ENCODE assay signal across 1 cellular context in the genomic region with DNA sequence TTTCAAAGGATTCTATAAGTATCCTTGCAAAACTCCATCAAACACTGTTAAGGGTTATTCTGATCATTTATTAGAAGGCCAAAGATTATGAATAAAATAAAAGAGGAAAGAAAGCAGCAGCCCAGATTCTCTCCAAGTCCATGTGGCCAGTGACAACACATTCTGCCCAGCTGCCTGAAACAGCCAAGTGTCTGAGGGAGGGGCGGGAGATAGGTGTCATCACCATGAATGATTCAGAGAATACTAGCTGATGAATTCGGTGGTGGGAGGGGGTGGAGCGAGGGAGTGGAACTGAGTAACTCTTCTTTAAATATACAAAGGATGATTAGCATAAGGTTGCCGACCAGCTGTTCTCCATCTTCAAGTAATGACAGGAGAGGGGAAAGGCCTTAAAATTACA.
TF ChIP-seq lines count a peak whose summit lies in the region.

No MANE protein-coding gene starts in this region.

TF ChIP-seq in GM23338, 12 proteins besides CTCF, POLR2A, EP300 and RAD21 (continued from another document):
- TF ChIP-seq, protein P1, sequence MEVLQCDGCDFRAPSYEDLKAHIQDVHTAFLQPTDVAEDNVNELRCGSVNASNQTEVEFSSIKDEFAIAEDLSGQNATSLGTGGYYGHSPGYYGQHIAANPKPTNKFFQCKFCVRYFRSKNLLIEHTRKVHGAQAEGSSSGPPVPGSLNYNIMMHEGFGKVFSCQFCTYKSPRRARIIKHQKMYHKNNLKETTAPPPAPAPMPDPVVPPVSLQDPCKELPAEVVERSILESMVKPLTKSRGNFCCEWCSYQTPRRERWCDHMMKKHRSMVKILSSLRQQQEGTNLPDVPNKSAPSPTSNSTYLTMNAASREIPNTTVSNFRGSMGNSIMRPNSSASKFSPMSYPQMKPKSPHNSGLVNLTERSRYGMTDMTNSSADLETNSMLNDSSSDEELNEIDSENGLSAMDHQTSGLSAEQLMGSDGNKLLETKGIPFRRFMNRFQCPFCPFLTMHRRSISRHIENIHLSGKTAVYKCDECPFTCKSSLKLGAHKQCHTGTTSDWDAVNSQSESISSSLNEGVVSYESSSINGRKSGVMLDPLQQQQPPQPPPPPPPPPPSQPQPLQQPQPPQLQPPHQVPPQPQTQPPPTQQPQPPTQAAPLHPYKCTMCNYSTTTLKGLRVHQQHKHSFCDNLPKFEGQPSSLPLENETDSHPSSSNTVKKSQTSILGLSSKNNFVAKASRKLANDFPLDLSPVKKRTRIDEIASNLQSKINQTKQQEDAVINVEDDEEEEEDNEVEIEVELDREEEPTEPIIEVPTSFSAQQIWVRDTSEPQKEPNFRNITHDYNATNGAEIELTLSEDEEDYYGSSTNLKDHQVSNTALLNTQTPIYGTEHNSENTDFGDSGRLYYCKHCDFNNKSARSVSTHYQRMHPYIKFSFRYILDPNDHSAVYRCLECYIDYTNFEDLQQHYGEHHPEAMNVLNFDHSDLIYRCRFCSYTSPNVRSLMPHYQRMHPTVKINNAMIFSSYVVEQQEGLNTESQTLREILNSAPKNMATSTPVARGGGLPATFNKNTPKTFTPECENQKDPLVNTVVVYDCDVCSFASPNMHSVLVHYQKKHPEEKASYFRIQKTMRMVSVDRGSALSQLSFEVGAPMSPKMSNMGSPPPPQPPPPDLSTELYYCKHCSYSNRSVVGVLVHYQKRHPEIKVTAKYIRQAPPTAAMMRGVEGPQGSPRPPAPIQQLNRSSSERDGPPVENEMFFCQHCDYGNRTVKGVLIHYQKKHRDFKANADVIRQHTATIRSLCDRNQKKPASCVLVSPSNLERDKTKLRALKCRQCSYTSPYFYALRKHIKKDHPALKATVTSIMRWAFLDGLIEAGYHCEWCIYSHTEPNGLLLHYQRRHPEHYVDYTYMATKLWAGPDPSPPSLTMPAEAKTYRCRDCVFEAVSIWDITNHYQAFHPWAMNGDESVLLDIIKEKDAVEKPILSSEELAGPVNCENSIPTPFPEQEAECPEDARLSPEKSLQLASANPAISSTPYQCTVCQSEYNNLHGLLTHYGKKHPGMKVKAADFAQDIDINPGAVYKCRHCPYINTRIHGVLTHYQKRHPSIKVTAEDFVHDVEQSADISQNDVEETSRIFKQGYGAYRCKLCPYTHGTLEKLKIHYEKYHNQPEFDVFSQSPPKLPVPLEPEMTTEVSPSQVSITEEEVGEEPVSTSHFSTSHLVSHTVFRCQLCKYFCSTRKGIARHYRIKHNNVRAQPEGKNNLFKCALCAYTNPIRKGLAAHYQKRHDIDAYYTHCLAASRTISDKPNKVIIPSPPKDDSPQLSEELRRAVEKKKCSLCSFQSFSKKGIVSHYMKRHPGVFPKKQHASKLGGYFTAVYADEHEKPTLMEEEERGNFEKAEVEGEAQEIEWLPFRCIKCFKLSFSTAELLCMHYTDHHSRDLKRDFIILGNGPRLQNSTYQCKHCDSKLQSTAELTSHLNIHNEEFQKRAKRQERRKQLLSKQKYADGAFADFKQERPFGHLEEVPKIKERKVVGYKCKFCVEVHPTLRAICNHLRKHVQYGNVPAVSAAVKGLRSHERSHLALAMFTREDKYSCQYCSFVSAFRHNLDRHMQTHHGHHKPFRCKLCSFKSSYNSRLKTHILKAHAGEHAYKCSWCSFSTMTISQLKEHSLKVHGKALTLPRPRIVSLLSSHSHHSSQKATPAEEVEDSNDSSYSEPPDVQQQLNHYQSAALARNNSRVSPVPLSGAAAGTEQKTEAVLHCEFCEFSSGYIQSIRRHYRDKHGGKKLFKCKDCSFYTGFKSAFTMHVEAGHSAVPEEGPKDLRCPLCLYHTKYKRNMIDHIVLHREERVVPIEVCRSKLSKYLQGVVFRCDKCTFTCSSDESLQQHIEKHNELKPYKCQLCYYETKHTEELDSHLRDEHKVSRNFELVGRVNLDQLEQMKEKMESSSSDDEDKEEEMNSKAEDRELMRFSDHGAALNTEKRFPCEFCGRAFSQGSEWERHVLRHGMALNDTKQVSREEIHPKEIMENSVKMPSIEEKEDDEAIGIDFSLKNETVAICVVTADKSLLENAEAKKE (CRISPR knock-in tag; IDR thresholded peaks at IDR 0.05): no peak
- TF ChIP-seq EZH2phosphoT487 (IDR thresholded peaks at IDR 0.05; ENCODE audit: unreplicated experiment) (no peak), STAT1 (IDR thresholded peaks at IDR 0.05; ENCODE audit: unreplicated experiment) (no peak), POLR2AphosphoS5 (IDR thresholded peaks at IDR 0.05; ENCODE audit: low read depth) (no peak), NANOG (IDR thresholded peaks at IDR 0.05; ENCODE audit: borderline replicate concordance) (no peak), JUNB (IDR thresholded peaks at IDR 0.05; ENCODE audit: unreplicated experiment) (no peak), EZH2 (IDR thresholded peaks at IDR 0.05; ENCODE audit: low read depth, unreplicated experiment) (no peak), CREB1 (CRISPR knock-in tag; IDR thresholded peaks at IDR 0.05; ENCODE audit: low read depth) (no peak), ZNF331 (CRISPR knock-in tag; IDR thresholded peaks at IDR 0.05; ENCODE audit: low read depth) (no peak)
- TF ChIP-seq, protein P2, sequence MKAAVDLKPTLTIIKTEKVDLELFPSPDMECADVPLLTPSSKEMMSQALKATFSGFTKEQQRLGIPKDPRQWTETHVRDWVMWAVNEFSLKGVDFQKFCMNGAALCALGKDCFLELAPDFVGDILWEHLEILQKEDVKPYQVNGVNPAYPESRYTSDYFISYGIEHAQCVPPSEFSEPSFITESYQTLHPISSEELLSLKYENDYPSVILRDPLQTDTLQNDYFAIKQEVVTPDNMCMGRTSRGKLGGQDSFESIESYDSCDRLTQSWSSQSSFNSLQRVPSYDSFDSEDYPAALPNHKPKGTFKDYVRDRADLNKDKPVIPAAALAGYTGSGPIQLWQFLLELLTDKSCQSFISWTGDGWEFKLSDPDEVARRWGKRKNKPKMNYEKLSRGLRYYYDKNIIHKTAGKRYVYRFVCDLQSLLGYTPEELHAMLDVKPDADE (IDR thresholded peaks at IDR 0.05): no peak
- TF ChIP-seq, protein P3, sequence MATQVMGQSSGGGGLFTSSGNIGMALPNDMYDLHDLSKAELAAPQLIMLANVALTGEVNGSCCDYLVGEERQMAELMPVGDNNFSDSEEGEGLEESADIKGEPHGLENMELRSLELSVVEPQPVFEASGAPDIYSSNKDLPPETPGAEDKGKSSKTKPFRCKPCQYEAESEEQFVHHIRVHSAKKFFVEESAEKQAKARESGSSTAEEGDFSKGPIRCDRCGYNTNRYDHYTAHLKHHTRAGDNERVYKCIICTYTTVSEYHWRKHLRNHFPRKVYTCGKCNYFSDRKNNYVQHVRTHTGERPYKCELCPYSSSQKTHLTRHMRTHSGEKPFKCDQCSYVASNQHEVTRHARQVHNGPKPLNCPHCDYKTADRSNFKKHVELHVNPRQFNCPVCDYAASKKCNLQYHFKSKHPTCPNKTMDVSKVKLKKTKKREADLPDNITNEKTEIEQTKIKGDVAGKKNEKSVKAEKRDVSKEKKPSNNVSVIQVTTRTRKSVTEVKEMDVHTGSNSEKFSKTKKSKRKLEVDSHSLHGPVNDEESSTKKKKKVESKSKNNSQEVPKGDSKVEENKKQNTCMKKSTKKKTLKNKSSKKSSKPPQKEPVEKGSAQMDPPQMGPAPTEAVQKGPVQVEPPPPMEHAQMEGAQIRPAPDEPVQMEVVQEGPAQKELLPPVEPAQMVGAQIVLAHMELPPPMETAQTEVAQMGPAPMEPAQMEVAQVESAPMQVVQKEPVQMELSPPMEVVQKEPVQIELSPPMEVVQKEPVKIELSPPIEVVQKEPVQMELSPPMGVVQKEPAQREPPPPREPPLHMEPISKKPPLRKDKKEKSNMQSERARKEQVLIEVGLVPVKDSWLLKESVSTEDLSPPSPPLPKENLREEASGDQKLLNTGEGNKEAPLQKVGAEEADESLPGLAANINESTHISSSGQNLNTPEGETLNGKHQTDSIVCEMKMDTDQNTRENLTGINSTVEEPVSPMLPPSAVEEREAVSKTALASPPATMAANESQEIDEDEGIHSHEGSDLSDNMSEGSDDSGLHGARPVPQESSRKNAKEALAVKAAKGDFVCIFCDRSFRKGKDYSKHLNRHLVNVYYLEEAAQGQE (IDR thresholded peaks at IDR 0.05; ENCODE audit: unreplicated experiment): no peak
TF ChIP-seq in GM23338: peak in this region for 0.
